ENCODE assay signal across 21 cellular contexts in the genomic region with DNA sequence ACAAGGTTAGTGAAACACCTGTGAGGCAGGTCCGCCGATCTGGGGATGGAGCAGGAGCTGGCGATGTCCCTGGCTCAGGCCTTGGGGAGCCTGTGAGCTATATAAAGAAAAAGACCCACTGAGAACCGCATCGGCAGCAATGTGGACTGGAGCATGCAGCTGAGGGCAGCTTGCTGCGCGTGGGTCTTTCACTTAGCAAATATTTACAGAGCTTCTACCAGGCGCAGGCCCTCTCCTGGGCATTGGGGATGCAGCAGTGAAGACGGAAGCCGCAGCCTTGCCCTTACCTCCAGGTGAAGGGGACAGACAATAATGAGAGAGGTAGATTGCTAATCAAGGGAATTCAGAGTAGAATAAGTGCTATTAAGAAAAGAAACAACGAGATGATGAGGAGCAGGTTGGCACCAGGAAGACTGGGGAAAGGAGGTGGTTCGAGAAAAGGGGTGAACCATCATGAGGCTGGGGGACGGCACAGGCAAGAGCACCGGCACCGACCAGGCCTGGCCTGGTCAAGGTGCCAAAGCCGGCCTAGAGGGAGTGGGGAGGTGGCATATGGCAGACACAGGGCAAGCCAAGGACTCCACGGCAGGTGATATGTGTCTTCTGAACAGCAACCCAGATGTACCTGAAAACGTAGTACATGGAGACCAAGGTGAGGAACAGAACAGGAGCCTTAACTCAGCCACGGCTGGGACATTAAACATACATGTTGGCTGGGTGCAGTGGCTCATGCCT.
"Had no signal": no experiment of that assay in that cellular context is flagged by ENCODE, and none has a peak within 500 bp of the region (broad histone marks: within the 10 kb centered on the region; RNA-seq: fewer than 3 reads in every experiment).

No MANE protein-coding gene starts in this region.

- H3K36me3 ChIP-seq: colonic mucosa, left lung, thyroid gland had no signal

- H3K9me3 ChIP-seq: body of pancreas, colonic mucosa, left lung, thyroid gland had no signal

- H3K4me1 Mint-ChIP-seq: activated CD4-positive, alpha-beta memory T cell treated with anti-CD3 and anti-CD28 coated beads, Interleukin-2, amount 10 ng/mL, durations not matched to agents 7 days and 5 days; mesothelial cell of epicardium; nephron had no signal

- H3K27me3 Mint-ChIP-seq: activated naive CD8-positive, alpha-beta T cell treated with anti-CD3 and anti-CD28 coated beads, Interleukin-2, amount 10 ng/mL, durations not matched to agents 7 days and 5 days had no signal

- H3K4me1 ChIP-seq: body of pancreas, colonic mucosa, left lung, thyroid gland had no signal

- H3K4me3 Mint-ChIP-seq: activated CD4-positive, alpha-beta memory T cell treated with anti-CD3 and anti-CD28 coated beads, Interleukin-2, amount 10 ng/mL, durations not matched to agents 7 days and 5 days; activated naive CD8-positive, alpha-beta T cell treated with anti-CD3 and anti-CD28 coated beads, Interleukin-2, amount 10 ng/mL, durations not matched to agents 7 days and 5 days; activated T-cell treated with anti-CD3 and anti-CD28 coated beads, Interleukin-2, amount 50 U/mL, for 24 hours; mesothelial cell of epicardium; nephron had no signal

- H3K36me3 Mint-ChIP-seq: activated naive CD8-positive, alpha-beta T cell treated with anti-CD3 and anti-CD28 coated beads, Interleukin-2, amount 10 ng/mL, durations not matched to agents 7 days and 5 days; mesothelial cell of epicardium had no signal

- H3K4me3 ChIP-seq: body of pancreas, colonic mucosa, left lung, thyroid gland had no signal

- FAIRE-seq: kidney had no signal

- ATAC-seq: body of pancreas, left lung had no signal

- H3K27ac Mint-ChIP-seq: activated CD4-positive, alpha-beta memory T cell treated with anti-CD3 and anti-CD28 coated beads, Interleukin-2, amount 10 ng/mL, durations not matched to agents 7 days and 5 days; activated naive CD8-positive, alpha-beta T cell treated with anti-CD3 and anti-CD28 coated beads, Interleukin-2, amount 10 ng/mL, durations not matched to agents 7 days and 5 days; activated T-cell treated with anti-CD3 and anti-CD28 coated beads, Interleukin-2, amount 50 U/mL, for 24 hours; activated T-helper 2 cell treated with anti-CD3 and anti-CD28 coated beads, Interferon-gamma antibody, Interleukin-2, Interleukin-4, amounts not matched to agents 10 μg/mL and 5 μg/mL and 100 μg/mL, durations not matched to agents 14 hours and 24 hours and 36 hours; mesothelial cell of epicardium; nephron had no signal

- H3K27me3 ChIP-seq: body of pancreas, colonic mucosa, thyroid gland had no signal

- DNase-seq: activated CD4-positive, alpha-beta memory T cell treated with anti-CD3 and anti-CD28 coated beads, Interleukin-2, amount 10 ng/mL, durations not matched to agents 7 days and 5 days; activated CD4-positive, alpha-beta T cell treated with anti-CD3 and anti-CD28 coated beads for 48 hours; activated CD4-positive, CD25-positive, alpha-beta regulatory T cell; activated naive CD4-positive, alpha-beta T cell treated with Interleukin-2 at 50 U/mL for 16 hours; activated naive CD8-positive, alpha-beta T cell treated with anti-CD3 and anti-CD28 coated beads, Interleukin-2, amount 10 ng/mL, durations not matched to agents 7 days and 5 days; activated T-cell treated with anti-CD3 and anti-CD28 coated beads, Interleukin-2, amount 50 U/mL, for 24 hours; amygdala; colonic mucosa; foreskin melanocyte; kidney; left lung; occipital lobe; stimulated activated CD4-positive, alpha-beta T cell treated with anti-CD3 and anti-CD28 coated beads, Interleukin-12 subunit alpha, Interleukin-12 subunit beta, amount 100 ng/mL, for 4 hours; stimulated activated CD4-positive, alpha-beta T cell treated with anti-CD3 and anti-CD28 coated beads, Interleukin-1b, Interleukin-23, amount 100 ng/mL, for 48 hours; stimulated activated CD8-positive, alpha-beta memory T cell treated with anti-CD3 and anti-CD28 coated beads, Interleukin-4, amount 100 ng/mL, for 48 hours; stimulated activated naive CD4-positive, alpha-beta T cell; thyroid gland had no signal

- H3K27ac ChIP-seq: body of pancreas, colonic mucosa, left lung, thyroid gland had no signal

- H3K9me3 Mint-ChIP-seq: activated CD4-positive, alpha-beta memory T cell treated with anti-CD3 and anti-CD28 coated beads, Interleukin-2, amount 10 ng/mL, durations not matched to agents 7 days and 5 days; activated naive CD8-positive, alpha-beta T cell treated with anti-CD3 and anti-CD28 coated beads, Interleukin-2, amount 10 ng/mL, durations not matched to agents 7 days and 5 days; activated T-cell treated with anti-CD3 and anti-CD28 coated beads, Interleukin-2, amount 50 U/mL, for 24 hours; activated T-helper 2 cell treated with anti-CD3 and anti-CD28 coated beads, Interferon-gamma antibody, Interleukin-2, Interleukin-4, amounts not matched to agents 10 μg/mL and 5 μg/mL and 100 μg/mL, durations not matched to agents 14 hours and 24 hours and 36 hours had no signal
